19 cellular contexts compared by ENCODE assay signal in the genomic region with DNA sequence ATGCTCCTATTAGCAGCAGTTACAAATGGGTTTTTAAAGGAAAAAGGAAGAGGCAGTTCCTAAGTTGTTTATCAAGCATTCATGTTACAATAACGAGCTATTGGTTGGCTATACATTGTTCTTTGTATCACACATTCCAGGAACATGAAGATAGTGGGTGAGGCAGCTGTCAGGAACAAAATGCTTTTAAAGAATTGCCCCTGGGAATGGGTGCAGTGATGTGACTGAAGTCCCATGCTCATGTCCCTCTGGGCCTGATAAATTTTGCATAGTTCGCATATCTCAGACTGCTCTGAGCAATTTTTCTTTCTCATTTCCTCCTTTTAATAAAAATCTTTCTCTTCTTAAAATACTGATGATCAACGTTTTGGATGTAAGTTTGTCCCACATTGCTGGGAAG. TPM values are rescaled to one million over a fixed set of nuclear protein-coding genes. Genes with fewer than 3 reads are reported as not detected.
DNase-seq lines count a peak whose midpoint lies in the region; ATAC-seq and TF ChIP-seq lines count a peak whose summit lies in the region.
"Had no signal": no experiment of that assay in that cellular context is flagged by ENCODE, and none has a peak within 500 bp of the region (broad histone marks: within the 10 kb centered on the region; RNA-seq: fewer than 3 reads in every experiment).

No MANE protein-coding gene starts in this region.

- no peak overlapping the region for H3K14ac ChIP-seq in H9 (ENCODE audit: insufficient read depth, low read length)

- H3K4me2 ChIP-seq in H9 (ENCODE audit: insufficient read depth, insufficient read length, low read length) (no peak overlapping the region), mesendoderm (ENCODE audit: low read length) (no peak overlapping the region)
- H3K4me2 ChIP-seq: BLaER1 treated with 17β-estradiol and CSF1 and Interleukin-3, amounts not matched to agents 10 nM and 100 nM had no signal

- no peak overlapping the region for H3K23ac ChIP-seq in H9 (ENCODE audit: insufficient read length, low read depth, low read length)
- no peak overlapping the region for H3K23ac ChIP-seq in mesendoderm (ENCODE audit: low read length)

- CTCF ChIA-PET in activated CD8-positive, alpha-beta T cell treated with anti-CD3 and anti-CD28 coated beads for 36 hours (lab: Charles Lee): no interaction called here

- H4K5ac ChIP-seq in H9 (ENCODE audit: insufficient read length, low read depth, low read length) (no peak overlapping the region), mesendoderm (ENCODE audit: low read length) (no peak overlapping the region)

- DNase-seq in H9: no peak
- no peak for DNase-seq in endothelial cell (ENCODE audit: low spot score)
- peak; percentile 46 for DNase-seq in mesendoderm
- DNase-seq in type B pancreatic cell (ENCODE audit: extremely low spot score, unreplicated experiment): no peak
- DNase-seq in cerebellar nuclear complex (lab: John Stamatoyannopoulos, UW): no peak
- DNase-seq in activated CD8-positive, alpha-beta T cell treated with anti-CD3 and anti-CD28 coated beads for 36 hours: no peak
- DNase-seq: Calu3; CD8-positive, alpha-beta T cell; DMS 273 treated with DMSO at 0.1 percent for 48 hours; DMS53; DND-41; GDM1; GM23248; HCEC 1CT had no signal

- H3K4me1 ChIP-seq in H9 (ENCODE audit: insufficient read depth, low read length) (peaks cover 3% of the 10 kb centered on the region; the same call in 1 of the 2 replicates), mesendoderm (ENCODE audit: control insufficient read depth, low read depth, low read length) (peaks cover 11% of the 10 kb centered on the region)

- H3K4me3 Mint-ChIP-seq in H9 (no peak overlapping the region), endothelial cell (ENCODE audit: unreplicated experiment) (peak overlapping the region; percentile 52), type B pancreatic cell (no peak overlapping the region)
- no peak overlapping the region for H3K4me3 Mint-ChIP-seq in activated CD8-positive, alpha-beta T cell treated with anti-CD3 and anti-CD28 coated beads for 36 hours
- H3K4me3 Mint-ChIP-seq: B cell; CD8-positive, alpha-beta T cell; IgD-negative memory B cell had no signal

- H3K79me1 ChIP-seq in H9 (ENCODE audit: insufficient read depth, low read depth, low read length, poor library complexity, severe bottlenecking) (no peaks in the 10 kb centered on the region), mesendoderm (ENCODE audit: low read length) (peaks cover 14% of the 10 kb centered on the region)

- no peaks in the 10 kb centered on the region for H3K27me3 ChIP-seq in H9 (ENCODE audit: insufficient read depth, low read length)
- no peaks in the 10 kb centered on the region for H3K27me3 ChIP-seq in mesendoderm (ENCODE audit: insufficient read depth, low read length, poor library complexity)

- H3K36me3 ChIP-seq in mesendoderm (ENCODE audit: control insufficient read depth, insufficient read depth, low read length): no peaks in the 10 kb centered on the region
- H3K36me3 ChIP-seq: BLaER1 treated with 17β-estradiol and CSF1 and Interleukin-3, amounts not matched to agents 10 nM and 100 nM had no signal

- H3K56ac ChIP-seq in H9 (ENCODE audit: insufficient read length, low read depth, low read length) (no peak overlapping the region), mesendoderm (ENCODE audit: low read length) (no peak overlapping the region)

- POLR2A ChIA-PET in activated CD8-positive, alpha-beta T cell treated with anti-CD3 and anti-CD28 coated beads for 36 hours (lab: Charles Lee): no interaction called here

- no peak overlapping the region for H4K8ac ChIP-seq in H9 (replicated peaks; ENCODE audit: insufficient read length, low read depth, low read length)
- H4K8ac ChIP-seq in mesendoderm (ENCODE audit: low read depth, low read length): no peak overlapping the region

- no peaks in the 10 kb centered on the region for H3K9me3 ChIP-seq in H9 (ENCODE audit: control insufficient read depth, low read depth, low read length)
- H3K9me3 ChIP-seq: BLaER1 treated with 17β-estradiol and CSF1 and Interleukin-3, amounts not matched to agents 10 nM and 100 nM had no signal

- H2BK120ac ChIP-seq in H9 (ENCODE audit: low read depth, low read length, poor library complexity, severe bottlenecking) (no peak overlapping the region), mesendoderm (ENCODE audit: low read depth, low read length) (no peak overlapping the region)

- H3K4me3 ChIP-seq in mesendoderm (ENCODE audit: low read length): no peak overlapping the region
- H3K4me3 ChIP-seq: BLaER1 treated with 17β-estradiol and CSF1 and Interleukin-3, amounts not matched to agents 10 nM and 100 nM; GM23248 had no signal

- no peak overlapping the region for H3T11ph ChIP-seq in H9 (ENCODE audit: low read length)

- no peaks in the 10 kb centered on the region for H3K36me3 Mint-ChIP-seq in H9 (ENCODE audit: insufficient read depth in 1 of 3, low read depth in 3 of 3)
- peaks cover 4% of the 10 kb centered on the region for H3K36me3 Mint-ChIP-seq in endothelial cell (ENCODE audit: low read depth, unreplicated experiment)
- no peaks in the 10 kb centered on the region for H3K36me3 Mint-ChIP-seq in type B pancreatic cell
- H3K36me3 Mint-ChIP-seq in activated CD8-positive, alpha-beta T cell treated with anti-CD3 and anti-CD28 coated beads for 36 hours (ENCODE audit: low read depth): no peaks in the 10 kb centered on the region
- H3K36me3 Mint-ChIP-seq: CD8-positive, alpha-beta T cell; IgD-negative memory B cell had no signal

- no peak overlapping the region for H3K18ac ChIP-seq in H9 (ENCODE audit: insufficient read length, low read depth, low read length)
- H3K18ac ChIP-seq in mesendoderm (ENCODE audit: low read length): peak overlapping the region; percentile 43

- H3K27ac ChIP-seq in H9 (ENCODE audit: insufficient read length, low read depth, low read length): no peak overlapping the region
- H3K27ac ChIP-seq in mesendoderm (ENCODE audit: low read depth, low read length): no peak overlapping the region
- H3K27ac ChIP-seq: BLaER1 treated with 17β-estradiol and CSF1 and Interleukin-3, amounts not matched to agents 10 nM and 100 nM; GM23248 had no signal

- H2BK20ac ChIP-seq in H9 (ENCODE audit: low read depth, low read length, poor library complexity, severe bottlenecking): peak overlapping the region; percentile 26

- H2AK5ac ChIP-seq in H9 (ENCODE audit: insufficient read length, low read length): no peak overlapping the region
- H2AK5ac ChIP-seq in mesendoderm (ENCODE audit: low read length): no peak overlapping the region

- H3K9ac ChIP-seq in H9 (ENCODE audit: extremely low read depth, insufficient read length, low read length): no peak overlapping the region
- H3K9ac ChIP-seq in mesendoderm (ENCODE audit: low read length): no peak overlapping the region
- H3K9ac ChIP-seq: BLaER1 treated with 17β-estradiol and CSF1 and Interleukin-3, amounts not matched to agents 10 nM and 100 nM; GM23248 had no signal

- intact Hi-C loops in activated CD8-positive, alpha-beta T cell treated with anti-CD3 and anti-CD28 coated beads for 36 hours (cut with micrococcal nuclease): no loop called here

- H3K4ac ChIP-seq in H9 (ENCODE audit: low read depth, low read length) (no peak overlapping the region), mesendoderm (ENCODE audit: low read depth, low read length) (no peak overlapping the region)

- H2AFZ ChIP-seq in H9 (ENCODE audit: low read length): no peak overlapping the region
- H2AFZ ChIP-seq: GM23248 had no signal

- H3K27ac Mint-ChIP-seq in H9 (no peak overlapping the region), endothelial cell (ENCODE audit: unreplicated experiment) (no peak overlapping the region), type B pancreatic cell (peak overlapping the region; percentile 12)
- no peak overlapping the region for H3K27ac Mint-ChIP-seq in activated CD8-positive, alpha-beta T cell treated with anti-CD3 and anti-CD28 coated beads for 36 hours
- H3K27ac Mint-ChIP-seq: B cell; CD8-positive, alpha-beta T cell; IgD-negative memory B cell had no signal

- H2BK12ac ChIP-seq in H9 (ENCODE audit: insufficient read length, low read depth, low read length): no peak overlapping the region

- no peak overlapping the region for H2BK15ac ChIP-seq in H9 (ENCODE audit: low read depth, low read length)
- no peak overlapping the region for H2BK15ac ChIP-seq in mesendoderm (replicated peaks; ENCODE audit: low read depth)

- no peak for ATAC-seq in activated CD8-positive, alpha-beta T cell treated with anti-CD3 and anti-CD28 coated beads for 36 hours
- ATAC-seq in HG03139 (IDR thresholded peaks at IDR 0.05; ENCODE audit: unreplicated experiment): no peak
- ATAC-seq: CD8-positive, alpha-beta T cell; HepG2 had no signal

- H2BK5ac ChIP-seq in H9 (ENCODE audit: insufficient read length, low read length) (no peak overlapping the region), mesendoderm (ENCODE audit: low read length) (no peak overlapping the region)

- WGBS in H9 (ENCODE audit: extremely low coverage, insufficient read length, low lambda C conversion rate): no CpG with 5 or more reads among the region's 3 CpGs
- WGBS in mesendoderm (ENCODE audit: extremely low coverage, insufficient coverage, low lambda C conversion rate): no CpG with 5 or more reads among the region's 3 CpGs

- H3K9me3 Mint-ChIP-seq in H9 (no peaks in the 10 kb centered on the region), endothelial cell (ENCODE audit: unreplicated experiment) (peaks cover 4% of the 10 kb centered on the region), type B pancreatic cell (no peaks in the 10 kb centered on the region)
- no peaks in the 10 kb centered on the region for H3K9me3 Mint-ChIP-seq in activated CD8-positive, alpha-beta T cell treated with anti-CD3 and anti-CD28 coated beads for 36 hours
- H3K9me3 Mint-ChIP-seq: CD8-positive, alpha-beta T cell had no signal

- no peak overlapping the region for H4K91ac ChIP-seq in H9 (ENCODE audit: insufficient read length, low read depth, low read length)

- H3K79me2 ChIP-seq in H9 (ENCODE audit: insufficient read depth, low read length): peaks cover 7% of the 10 kb centered on the region; the same call in 1 of the 2 replicates
- H3K79me2 ChIP-seq in mesendoderm (ENCODE audit: control insufficient read depth, insufficient read depth, low read length): peaks cover 4% of the 10 kb centered on the region

- TF ChIP-seq CTCF in H9 (conservative IDR thresholded peaks at IDR 0.05): no peak
- TF ChIP-seq CTCF in endothelial cell (IDR thresholded peaks at IDR 0.05; ENCODE audit: unreplicated experiment): no peak
- no peak for TF ChIP-seq CTCF in type B pancreatic cell (conservative IDR thresholded peaks at IDR 0.05)
- TF ChIP-seq CTCF in activated CD8-positive, alpha-beta T cell treated with anti-CD3 and anti-CD28 coated beads for 36 hours (IDR thresholded peaks at IDR 0.05): no peak

- no peaks in the 10 kb centered on the region for H4K20me1 ChIP-seq in H9 (ENCODE audit: control insufficient read depth, insufficient read depth, insufficient read length)

- H3K4me1 Mint-ChIP-seq in H9: peaks cover 25 to 29% of the 10 kb centered on the region in 2 experiments
- peaks cover 14% of the 10 kb centered on the region for H3K4me1 Mint-ChIP-seq in endothelial cell (ENCODE audit: unreplicated experiment)
- peaks cover 15% of the 10 kb centered on the region for H3K4me1 Mint-ChIP-seq in type B pancreatic cell (ENCODE audit: unreplicated experiment)
- H3K4me1 Mint-ChIP-seq in activated CD8-positive, alpha-beta T cell treated with anti-CD3 and anti-CD28 coated beads for 36 hours (ENCODE audit: low read depth): peaks cover 11% of the 10 kb centered on the region

- peaks cover 7% of the 10 kb centered on the region for H3K23me2 ChIP-seq in H9 (ENCODE audit: insufficient read length, low read depth, low read length, poor library complexity, severe bottlenecking)

- H3K27me3 Mint-ChIP-seq in H9 (ENCODE audit: low read depth) (peaks cover 14% of the 10 kb centered on the region), endothelial cell (ENCODE audit: unreplicated experiment) (peaks cover 1% of the 10 kb centered on the region), type B pancreatic cell (peaks cover 35% of the 10 kb centered on the region)
- H3K27me3 Mint-ChIP-seq in activated CD8-positive, alpha-beta T cell treated with anti-CD3 and anti-CD28 coated beads for 36 hours: peaks cover 50% of the 10 kb centered on the region

RNA-seq across cellular contexts. Expression of a gene that starts 3.7 kb away (rescaled TPM):
- 21.1 and 22.5 TPM in 2 replicates for total RNA-seq in H9 (2021)
- total RNA-seq in endothelial cell (ENCODE audit: unreplicated experiment): 32.4 TPM
- polyA plus RNA-seq in mesendoderm (2013, experiment 1 of 2): 14.2 TPM
- 14.1 TPM for polyA plus RNA-seq in mesendoderm (2013, experiment 2 of 2)
- 12.9 and 13.4 TPM in 2 replicates for total RNA-seq in type B pancreatic cell (ENCODE audit: low replicate concordance)
- total RNA-seq in activated CD8-positive, alpha-beta T cell treated with anti-CD3 and anti-CD28 coated beads for 36 hours: under 1 TPM; 0.20 to 0.27 TPM
- total RNA-seq: CD8-positive, alpha-beta T cell had no signal

Comparison
In these comparisons a context has a peak if more than half of its experiments do, and no peak if none do; other contexts are left out.
1. RNA of a gene that starts 3.7 kb away (total RNA-seq): 32.4 TPM in endothelial cell (single experiment), 21.1 to 22.5 TPM in H9 and 12.9 to 13.4 TPM in type B pancreatic cell; 0.20 to 0.27 TPM in activated CD8-positive, alpha-beta T cell treated with anti-CD3 and anti-CD28 coated beads for 36 hours; every median in the first group is over 10 times any median in the second.